15 cellular contexts compared by ENCODE assay signal in genomic region chr5:152593388-152593787, GRCh38.
DNase-seq lines count a peak whose midpoint lies in the region; ATAC-seq and TF ChIP-seq lines count a peak whose summit lies in the region.
"Had no signal": no experiment of that assay in that cellular context is flagged by ENCODE, and none has a peak within 500 bp of the region (broad histone marks: within the 10 kb centered on the region; RNA-seq: fewer than 3 reads in every experiment).

No MANE protein-coding gene starts in this region.

- H3K9me3 ChIP-seq in DOHH2 (ENCODE audit: control insufficient read depth, insufficient read depth, low read length) (no peaks in the 10 kb centered on the region), H9 (ENCODE audit: control insufficient read depth, low read depth, low read length) (no peaks in the 10 kb centered on the region), RWPE2 (ENCODE audit: severe bottlenecking) (no peaks in the 10 kb centered on the region), SJCRH30 (replicated peaks) (no peaks in the 10 kb centered on the region)

- H3K4me1 Mint-ChIP-seq in H9: peaks cover 0 to 3% of the 10 kb centered on the region in 2 experiments; a peak in 1 of 4 replicates
- H3K4me1 Mint-ChIP-seq in activated T-cell treated with anti-CD3 and anti-CD28 coated beads, Interleukin-2, amount 50 U/mL, for 72 hours (ENCODE audit: low read depth): no peaks in the 10 kb centered on the region
- H3K4me1 Mint-ChIP-seq in activated naive CD4-positive, alpha-beta T cell treated with anti-CD3 and anti-CD28 coated beads for 36 hours (ENCODE audit: low read depth): no peaks in the 10 kb centered on the region

- H3K79me2 ChIP-seq in DOHH2 (ENCODE audit: control insufficient read depth, low read length) (no peaks in the 10 kb centered on the region), H9 (ENCODE audit: insufficient read depth, low read length) (no peaks in the 10 kb centered on the region)

- no peak overlapping the region for H3K4ac ChIP-seq in H9 (ENCODE audit: low read depth, low read length)

- H3K27me3 ChIP-seq in DOHH2 (ENCODE audit: control insufficient read depth, low read length): no peaks in the 10 kb centered on the region
- H3K27me3 ChIP-seq in H9 (ENCODE audit: insufficient read depth, low read length): no peaks in the 10 kb centered on the region
- H3K27me3 ChIP-seq in RWPE2 (ENCODE audit: insufficient read depth, poor library complexity, severe bottlenecking): peaks cover 5% of the 10 kb centered on the region
- H3K27me3 ChIP-seq in SJCRH30: no peaks in the 10 kb centered on the region
- H3K27me3 ChIP-seq: BLaER1 treated with 17β-estradiol and CSF1 and Interleukin-3, amounts not matched to agents 10 nM and 100 nM; stomach had no signal

- H3K4me2 ChIP-seq in DOHH2 (ENCODE audit: low read length) (no peak overlapping the region), H9 (ENCODE audit: insufficient read depth, insufficient read length, low read length) (no peak overlapping the region)
- H3K4me2 ChIP-seq: BLaER1 treated with 17β-estradiol and CSF1 and Interleukin-3, amounts not matched to agents 10 nM and 100 nM; PC-9 had no signal

- H3K4me3 ChIP-seq in DOHH2 (ENCODE audit: low read length): no peak overlapping the region
- H3K4me3 ChIP-seq in RWPE2 (ENCODE audit: severe bottlenecking): no peak overlapping the region
- H3K4me3 ChIP-seq in SJCRH30: no peak overlapping the region
- H3K4me3 ChIP-seq: BLaER1 treated with 17β-estradiol and CSF1 and Interleukin-3, amounts not matched to agents 10 nM and 100 nM; PC-9; skin epidermis; stomach had no signal

- no peak overlapping the region for H3T11ph ChIP-seq in H9 (ENCODE audit: low read length)

- H3K56ac ChIP-seq in H9 (ENCODE audit: insufficient read length, low read depth, low read length): no peak overlapping the region

- H4K91ac ChIP-seq in H9 (ENCODE audit: insufficient read length, low read depth, low read length): no peak overlapping the region

- H2BK20ac ChIP-seq in H9 (ENCODE audit: low read depth, low read length, poor library complexity, severe bottlenecking): no peak overlapping the region

- H2AFZ ChIP-seq in H9 (ENCODE audit: low read length): no peak overlapping the region
- H2AFZ ChIP-seq: PC-9 had no signal

- no CpG with 5 or more reads among the region's 1 CpG for WGBS in H9 (ENCODE audit: extremely low coverage, insufficient read length, low lambda C conversion rate)

- H3K4me1 ChIP-seq in DOHH2 (ENCODE audit: control insufficient read depth, low read length): no peaks in the 10 kb centered on the region
- H3K4me1 ChIP-seq in H9 (ENCODE audit: insufficient read depth, low read length): no peaks in the 10 kb centered on the region
- H3K4me1 ChIP-seq in RWPE2 (ENCODE audit: insufficient read depth, poor library complexity, severe bottlenecking): no peaks in the 10 kb centered on the region
- H3K4me1 ChIP-seq in SJCRH30: no peaks in the 10 kb centered on the region
- H3K4me1 ChIP-seq: BLaER1 treated with 17β-estradiol and CSF1 and Interleukin-3, amounts not matched to agents 10 nM and 100 nM; stomach had no signal

- no peak overlapping the region for H3K23ac ChIP-seq in H9 (ENCODE audit: insufficient read length, low read depth, low read length)

- TF ChIP-seq CTCF in DOHH2 (IDR thresholded peaks at IDR 0.05; ENCODE audit: low read depth, low read length, poor library complexity, severe bottlenecking) (peak; percentile 26), H9 (conservative IDR thresholded peaks at IDR 0.05) (peak; percentile 60), RWPE2 (IDR thresholded peaks at IDR 0.05; ENCODE audit: poor library complexity, severe bottlenecking) (peak; percentile 39)

- no peaks in the 10 kb centered on the region for H3K79me1 ChIP-seq in H9 (ENCODE audit: insufficient read depth, low read depth, low read length, poor library complexity, severe bottlenecking)

- CTCF ChIA-PET in activated naive CD4-positive, alpha-beta T cell treated with anti-CD3 and anti-CD28 coated beads for 36 hours (lab: Charles Lee): interaction anchor here (0.6 kb wide), 1 partner anchor 460 kb away, joined by 4 read pairs; no protein-coding TSS in a partner anchor

- no peak overlapping the region for H3K9ac ChIP-seq in H9 (ENCODE audit: extremely low read depth, insufficient read length, low read length)
- H3K9ac ChIP-seq: BLaER1 treated with 17β-estradiol and CSF1 and Interleukin-3, amounts not matched to agents 10 nM and 100 nM had no signal

- H3K27me3 Mint-ChIP-seq in H9 (ENCODE audit: low read depth): peaks cover 3% of the 10 kb centered on the region; the same call in 1 of the 2 replicates
- H3K27me3 Mint-ChIP-seq in activated T-cell treated with anti-CD3 and anti-CD28 coated beads, Interleukin-2, amount 50 U/mL, for 72 hours (ENCODE audit: low read depth): no peaks in the 10 kb centered on the region
- H3K27me3 Mint-ChIP-seq in activated naive CD4-positive, alpha-beta T cell treated with anti-CD3 and anti-CD28 coated beads for 36 hours (ENCODE audit: low read depth): no peaks in the 10 kb centered on the region

- peaks cover 5 to 6% of the 10 kb centered on the region in 2 experiments; a peak in 4 of 5 replicates for H3K9me3 Mint-ChIP-seq in H9
- H3K9me3 Mint-ChIP-seq in activated T-cell treated with anti-CD3 and anti-CD28 coated beads, Interleukin-2, amount 50 U/mL, for 72 hours: peaks cover 2 to 5% of the 10 kb centered on the region in 2 donors
- peaks cover 3% of the 10 kb centered on the region for H3K9me3 Mint-ChIP-seq in activated naive CD4-positive, alpha-beta T cell treated with anti-CD3 and anti-CD28 coated beads for 36 hours

- H3K36me3 ChIP-seq in DOHH2 (ENCODE audit: control insufficient read depth, low read length): no peaks in the 10 kb centered on the region
- no peaks in the 10 kb centered on the region for H3K36me3 ChIP-seq in RWPE2 (ENCODE audit: low read depth)
- H3K36me3 ChIP-seq in SJCRH30: no peaks in the 10 kb centered on the region
- H3K36me3 ChIP-seq: BLaER1 treated with 17β-estradiol and CSF1 and Interleukin-3, amounts not matched to agents 10 nM and 100 nM; stomach had no signal

- H4K5ac ChIP-seq in H9 (ENCODE audit: insufficient read length, low read depth, low read length): no peak overlapping the region

- H3K36me3 Mint-ChIP-seq in H9 (ENCODE audit: insufficient read depth in 1 of 3, low read depth in 3 of 3): no peaks in the 10 kb centered on the region; a peak in 1 of 7 replicates
- peaks cover 0 to 3% of the 10 kb centered on the region in 2 donors for H3K36me3 Mint-ChIP-seq in activated T-cell treated with anti-CD3 and anti-CD28 coated beads, Interleukin-2, amount 50 U/mL, for 72 hours (ENCODE audit: insufficient read depth in 2 of 2)
- H3K36me3 Mint-ChIP-seq in activated naive CD4-positive, alpha-beta T cell treated with anti-CD3 and anti-CD28 coated beads for 36 hours (ENCODE audit: low read depth): no peaks in the 10 kb centered on the region

- H3K14ac ChIP-seq in H9 (ENCODE audit: insufficient read depth, low read length): no peak overlapping the region

- no peaks in the 10 kb centered on the region for H3F3A ChIP-seq in DOHH2 (ENCODE audit: control insufficient read depth, insufficient read depth)

- H3K23me2 ChIP-seq in H9 (ENCODE audit: insufficient read length, low read depth, low read length, poor library complexity, severe bottlenecking): no peaks in the 10 kb centered on the region

- H2BK120ac ChIP-seq in H9 (ENCODE audit: low read depth, low read length, poor library complexity, severe bottlenecking): no peak overlapping the region

- H4K20me1 ChIP-seq in DOHH2 (ENCODE audit: control insufficient read depth, insufficient read depth, low read depth, low read length) (no peaks in the 10 kb centered on the region), H9 (ENCODE audit: control insufficient read depth, insufficient read depth, insufficient read length) (no peaks in the 10 kb centered on the region)
- H4K20me1 ChIP-seq: BLaER1 treated with 17β-estradiol and CSF1 and Interleukin-3, amounts not matched to agents 10 nM and 100 nM had no signal

- no peak overlapping the region for H2BK12ac ChIP-seq in H9 (ENCODE audit: insufficient read length, low read depth, low read length)

- intact Hi-C loops in activated naive CD4-positive, alpha-beta T cell treated with anti-CD3 and anti-CD28 coated beads for 36 hours (cut with micrococcal nuclease): no loop called here

- H2AK5ac ChIP-seq in H9 (ENCODE audit: insufficient read length, low read length): no peak overlapping the region

- H3K27ac ChIP-seq in DOHH2 (ENCODE audit: low read depth, low read length): no peak overlapping the region
- no peak overlapping the region for H3K27ac ChIP-seq in H9 (ENCODE audit: insufficient read length, low read depth, low read length)
- no peak overlapping the region for H3K27ac ChIP-seq in RWPE2 (ENCODE audit: poor library complexity, severe bottlenecking)
- no peak overlapping the region for H3K27ac ChIP-seq in SJCRH30
- H3K27ac ChIP-seq: BLaER1 treated with 17β-estradiol and CSF1 and Interleukin-3, amounts not matched to agents 10 nM and 100 nM; PC-9; skin epidermis; stomach had no signal

- ATAC-seq in RWPE2 (ENCODE audit: low read depth): no peak; the same call in 2 of the 3 replicates
- no peak for ATAC-seq in activated T-cell treated with anti-CD3 and anti-CD28 coated beads, Interleukin-2, amount 50 U/mL, for 72 hours (replicated peaks in 1 of 2)

- H3K9me2 ChIP-seq in DOHH2 (replicated peaks; ENCODE audit: control insufficient read depth, low read length): no peaks in the 10 kb centered on the region

- H2BK5ac ChIP-seq in H9 (ENCODE audit: insufficient read length, low read length): no peak overlapping the region

- no peak overlapping the region for H2BK15ac ChIP-seq in H9 (ENCODE audit: low read depth, low read length)

- H3K18ac ChIP-seq in H9 (ENCODE audit: insufficient read length, low read depth, low read length): no peak overlapping the region

- H4K8ac ChIP-seq in H9 (replicated peaks; ENCODE audit: insufficient read length, low read depth, low read length): no peak overlapping the region

- DNase-seq in H9 (no peak), RWPE2 (ENCODE audit: low spot score) (no peak), iPS-NIHi11 (ENCODE audit: low spot score) (peak; percentile 24), SJCRH30 (no peak), DMS79 treated with DMSO at 0.1 percent for 48 hours (lab: John Stamatoyannopoulos, UW) (no peak)
- DNase-seq in activated T-cell treated with anti-CD3 and anti-CD28 coated beads, Interleukin-2, amount 50 U/mL, for 72 hours: no peak
- DNase-seq in activated naive CD4-positive, alpha-beta T cell treated with anti-CD3 and anti-CD28 coated beads for 36 hours: no peak
- DNase-seq: foreskin melanocyte, NCI-H2029 treated with DMSO at 0.1 percent for 48 hours, nucleus accumbens, PC-9, stomach had no signal

- no peak overlapping the region for H3K4me3 Mint-ChIP-seq in H9
- H3K4me3 Mint-ChIP-seq in activated T-cell treated with anti-CD3 and anti-CD28 coated beads, Interleukin-2, amount 50 U/mL, for 72 hours: no peak overlapping the region
- no peak overlapping the region for H3K4me3 Mint-ChIP-seq in activated naive CD4-positive, alpha-beta T cell treated with anti-CD3 and anti-CD28 coated beads for 36 hours

- no peak overlapping the region for H3K27ac Mint-ChIP-seq in H9
- no peak overlapping the region for H3K27ac Mint-ChIP-seq in activated T-cell treated with anti-CD3 and anti-CD28 coated beads, Interleukin-2, amount 50 U/mL, for 72 hours
- H3K27ac Mint-ChIP-seq in activated naive CD4-positive, alpha-beta T cell treated with anti-CD3 and anti-CD28 coated beads for 36 hours: no peak overlapping the region
